ENCODE assay signal across 8 cellular contexts in genomic region chr17:48492401-48493298, GRCh38. TPM values are rescaled to one million over a fixed set of nuclear protein-coding genes. Genes with fewer than 3 reads are reported as not detected.
DNase-seq lines count a peak whose midpoint lies in the region; ATAC-seq and TF ChIP-seq lines count a peak whose summit lies in the region.

No MANE protein-coding gene starts in this region.

- CTCF ChIA-PET in IMR-90 (lab: Yijun Ruan, JAX), result interaction anchor here (0.6 to 1.8 kb wide), 12 partner anchors 9 to 324 kb away, joined by 3 to 8 read pairs (median 3); partner anchors contain the start of gene HOXB3

- peak overlapping the region; percentile 88 for H2AFZ ChIP-seq in IMR-90 (replicated peaks; ENCODE audit: low read length, poor library complexity)

- TF ChIP-seq RAD21 in IMR-90 (IDR thresholded peaks at IDR 0.05; ENCODE audit: low read length), result peak; percentile 86

- H4K91ac ChIP-seq in IMR-90 (ENCODE audit: insufficient read depth, low read depth, low read length), result peak overlapping the region; percentile 76

- no peaks in the 10 kb centered on the region for H3K36me3 ChIP-seq in IMR-90 (ENCODE audit: control insufficient read depth, insufficient read depth, low read length)
- H3K36me3 ChIP-seq in right atrium auricular region, result no peaks in the 10 kb centered on the region
- H3K36me3 ChIP-seq in sigmoid colon, result no peaks in the 10 kb centered on the region

- peak overlapping the region; percentile 94; the same call in 2 of the 3 replicates for H2BK15ac ChIP-seq in IMR-90 (ENCODE audit: low read depth, low read length)

- H3K4ac ChIP-seq in IMR-90 (ENCODE audit: low read depth, low read length), result peak overlapping the region; percentile 81

- H2AK9ac ChIP-seq in IMR-90 (replicated peaks; ENCODE audit: low read depth, low read length, poor library complexity), result peak overlapping the region; percentile 87

- peak overlapping the region; percentile 83 for H3K18ac ChIP-seq in IMR-90 (ENCODE audit: low read depth, low read length)

- H2BK20ac ChIP-seq in IMR-90 (ENCODE audit: low read depth, low read length), result peak overlapping the region; percentile 94

- H4K20me1 ChIP-seq in IMR-90 (ENCODE audit: insufficient read depth, low read length), result no peaks in the 10 kb centered on the region; the same call in 1 of the 2 replicates

- dilution Hi-C loops in IMR-90 (cut with HindIII; ENCODE audit: low sequenced_read_pairs, unreplicated experiment), result no loop called here

- 0 out of 2 replicates have a peak overlapping the region, but pooled peaks have one; percentile 26 for H3K56ac ChIP-seq in IMR-90 (ENCODE audit: extremely low read depth, insufficient read depth, low read length)

- H3K27me3 ChIP-seq in IMR-90 (ENCODE audit: control insufficient read depth, insufficient read depth, low read length) (no peaks in the 10 kb centered on the region), right atrium auricular region (no peaks in the 10 kb centered on the region), sigmoid colon (no peaks in the 10 kb centered on the region)

- peak overlapping the region; percentile 50 for H3K4me3 Mint-ChIP-seq in activated naive CD8-positive, alpha-beta T cell treated with anti-CD3 and anti-CD28 coated beads for 36 hours

- H2AK5ac ChIP-seq in IMR-90 (ENCODE audit: low read depth, low read length), result peak overlapping the region; percentile 97

- H3K9ac ChIP-seq in IMR-90 (ENCODE audit: low read depth, low read length), result peak overlapping the region; percentile 61; the same call in 1 of the 2 replicates

- H3K4me1 ChIP-seq in IMR-90 (ENCODE audit: control insufficient read depth, insufficient read depth, low read length) (peaks cover 22% of the 10 kb centered on the region), right atrium auricular region (peaks cover 0 to 9% of the 10 kb centered on the region in 2 donors), sigmoid colon (peaks cover 0 to 26% (median 22%) of the 10 kb centered on the region in 4 donors)

- peaks cover 6 to 34% of the 10 kb centered on the region in 2 experiments; a peak in 3 of 4 replicates for H3K79me1 ChIP-seq in IMR-90 (ENCODE audit: low read depth in 1 of 2, low read length in 2 of 2)

- peak overlapping the region; percentile 91 for H3K23ac ChIP-seq in IMR-90 (ENCODE audit: low read depth, low read length)

- DNase-seq in IMR-90, result peak; percentile 74
- DNase-seq in SW480 (ENCODE audit: low spot score), result peak; percentile 70
- peak; percentile 76 for DNase-seq in activated naive CD8-positive, alpha-beta T cell treated with anti-CD3 and anti-CD28 coated beads for 36 hours
- peak; percentile 59 for DNase-seq in right atrium auricular region (ENCODE audit: low spot score)
- DNase-seq in sigmoid colon, result peak; percentile 91
- DNase-seq in pons (ENCODE audit: low spot score), result no peak

- TF ChIP-seq EP300 in sigmoid colon (IDR thresholded peaks at IDR 0.05), result no peak

- peak overlapping the region; percentile 41 for H2BK5ac ChIP-seq in IMR-90 (ENCODE audit: low read depth, low read length, poor library complexity, severe bottlenecking)

- intact Hi-C loops in IMR-90 (cut with micrococcal nuclease), result loop anchor here (2.0 to 5.0 kb wide), 3 partner anchors 48 to 445 kb away; partner anchors contain the start of gene NFE2L1
- intact Hi-C loops in sigmoid colon (cut with DNase I), result loop anchor here (2.0 to 5.0 kb wide), 2 partner anchors 100 to 145 kb away; partner anchors contain the start of gene HOXB5

- no peaks in the 10 kb centered on the region for H3K9me3 ChIP-seq in IMR-90 (ENCODE audit: control insufficient read depth, insufficient read depth, low read length)
- H3K9me3 ChIP-seq in right atrium auricular region, result no peaks in the 10 kb centered on the region
- no peaks in the 10 kb centered on the region for H3K9me3 ChIP-seq in sigmoid colon

- H4K8ac ChIP-seq in IMR-90 (ENCODE audit: low read depth in 2 of 2, low read length in 2 of 2), result peak overlapping the region; percentile 62 to 94

- H3K4me3 ChIP-seq in IMR-90 (ENCODE audit: insufficient read depth, low read depth, low read length) (peak overlapping the region; percentile 39), right atrium auricular region (peak overlapping the region; percentile 9 to 38), sigmoid colon (peak overlapping the region; percentile 1 to 41 (median 32))

- POLR2A ChIA-PET in IMR-90 (lab: Charles Lee; ENCODE audit: unreplicated experiment), result interaction anchor here (0.9 kb wide), 1 partner anchor 56 kb away, joined by 3 read pairs; no protein-coding TSS in a partner anchor

- TF ChIP-seq POLR2A in IMR-90 (IDR thresholded peaks at IDR 0.05; ENCODE audit: low read depth, low read length) (no peak), sigmoid colon (IDR thresholded peaks at IDR 0.05) (no peak)

- WGBS in IMR-90 (ENCODE audit: extremely low coverage in 2 of 2, insufficient read length in 1 of 2), 2 experiments, result 1% methylated on average over 16 of the region's 53 CpGs; no CpG with 5 or more reads in 1 of the 2 experiments
- WGBS in sigmoid colon, 2 donors, result 5 to 6% methylated on average over 53 of the region's 53 CpGs

- ATAC-seq in IMR-90 (ENCODE audit: low read depth) (peak; percentile 91), GM21529 (IDR thresholded peaks at IDR 0.05; ENCODE audit: unreplicated experiment) (no peak)

- H3K27ac ChIP-seq in IMR-90 (ENCODE audit: insufficient read depth, low read length) (peak overlapping the region; percentile 38), right atrium auricular region (no peak overlapping the region), sigmoid colon (peak overlapping the region in 3 of 4 donors; percentile 63 to 67 (median 65))

- in situ Hi-C loops in IMR-90 (cut with MboI; ENCODE audit: low sequenced_read_pairs), result loop anchor here (5.0 kb wide), 1 partner anchor 45 kb away; no protein-coding TSS in a partner anchor

- H3K27ac Mint-ChIP-seq in activated naive CD8-positive, alpha-beta T cell treated with anti-CD3 and anti-CD28 coated beads for 36 hours, result no peak overlapping the region

- peaks cover 54% of the 10 kb centered on the region for H3K27me3 Mint-ChIP-seq in activated naive CD8-positive, alpha-beta T cell treated with anti-CD3 and anti-CD28 coated beads for 36 hours

- H3K36me3 Mint-ChIP-seq in activated naive CD8-positive, alpha-beta T cell treated with anti-CD3 and anti-CD28 coated beads for 36 hours, result no peaks in the 10 kb centered on the region

- H3K4me1 Mint-ChIP-seq in activated naive CD8-positive, alpha-beta T cell treated with anti-CD3 and anti-CD28 coated beads for 36 hours, result peaks cover 14% of the 10 kb centered on the region

- TF ChIP-seq CTCF in GM12872 (IDR thresholded peaks at IDR 0.05; ENCODE audit: insufficient read depth, low read depth, low read length), result peak; percentile 91
- TF ChIP-seq CTCF in IMR-90 (conservative IDR thresholded peaks at IDR 0.05; ENCODE audit: low read depth, low read length), result peak; percentile 86
- peak; percentile 72 to 89 for TF ChIP-seq CTCF in right atrium auricular region (IDR thresholded peaks at IDR 0.05)
- peak; percentile 82 to 94 (median 88) for TF ChIP-seq CTCF in sigmoid colon (IDR thresholded peaks at IDR 0.05)

- H3K9me1 ChIP-seq in IMR-90 (ENCODE audit: insufficient read depth, low read length), result peaks cover 22% of the 10 kb centered on the region

- H3K4me2 ChIP-seq in IMR-90 (ENCODE audit: low read depth, low read length), result peak overlapping the region; percentile 93

- peak overlapping the region; percentile 96 for H2BK120ac ChIP-seq in IMR-90 (ENCODE audit: low read depth, low read length)

- peak overlapping the region; percentile 42 for H4K5ac ChIP-seq in IMR-90 (ENCODE audit: low read depth, low read length)

- no peaks in the 10 kb centered on the region for H3K9me3 Mint-ChIP-seq in activated naive CD8-positive, alpha-beta T cell treated with anti-CD3 and anti-CD28 coated beads for 36 hours

- peak overlapping the region; percentile 74 for H3K14ac ChIP-seq in IMR-90 (replicated peaks; ENCODE audit: low read depth, low read length)

- no TSS peak for BruUV-seq in IMR-90 (replicated peaks; lab: Mats Ljungman, UMichigan)

TF ChIP-seq in IMR-90, 13 proteins besides CTCF, POLR2A, EP300 and RAD21:
- TF ChIP-seq CEBPB (IDR thresholded peaks at IDR 0.05; ENCODE audit: low read depth, low read length), result no peak
- peak; percentile 71; the same call in 1 of the 2 replicates for TF ChIP-seq MAZ (IDR thresholded peaks at IDR 0.05; ENCODE audit: borderline replicate concordance, low read depth, low read length)
- TF ChIP-seq FOS (IDR thresholded peaks at IDR 0.05; ENCODE audit: low read depth, low read length), result no peak
- 0 out of 2 replicates have a peak, but pooled peaks have one; percentile 28 for TF ChIP-seq BHLHE40 (IDR thresholded peaks at IDR 0.05; ENCODE audit: low read depth, low read length)
- peak; percentile 73 for TF ChIP-seq SMC3 (IDR thresholded peaks at IDR 0.05; ENCODE audit: low read depth, low read length)
TF ChIP-seq in IMR-90: peak in this region for 3.

RNA-seq across cellular contexts. Expression of gene HOXB1, which starts 38.2 kb away (rescaled TPM):
- not detected in 2 replicates for total RNA-seq in IMR-90 (2012; rRNA removed)
- polyA plus RNA-seq in IMR-90 (2012; rRNA removed), result not detected in 2 replicates
- not detected in 2 replicates for polyA plus RNA-seq in IMR-90 (2012; cell fraction: cytosol; rRNA removed)
- 0.05 TPM in 1 of 2 replicates, not detected in the other for polyA plus RNA-seq in IMR-90 (2012; cell fraction: nucleus; rRNA removed; ENCODE audit: low replicate concordance)
- not detected for total RNA-seq in activated naive CD8-positive, alpha-beta T cell treated with anti-CD3 and anti-CD28 coated beads for 36 hours
- not detected for total RNA-seq in right atrium auricular region
- under 1 TPM in 1 of 4 donors, not detected in 3; 0.27 TPM for total RNA-seq in sigmoid colon
- under 1 TPM in 2 of 3 donors, not detected in 1; 0.60 to 0.92 TPM for polyA plus RNA-seq in sigmoid colon

RNA-seq across cellular contexts. Expression of gene HOXB2, which starts 52.3 kb away (rescaled TPM):
- total RNA-seq in IMR-90 (2012; rRNA removed) (2.7 and 3.1 TPM in 2 replicates), right atrium auricular region (1 to 10 TPM; 4.8 to 5.5 TPM), sigmoid colon (10 to 100 TPM; 44.9 to 86.1 (median 63.6) TPM)
- polyA plus RNA-seq in IMR-90 (2012; rRNA removed) (29.9 and 33.8 TPM in 2 replicates), sigmoid colon (1 to 10 TPM; 1.6 to 7.8 (median 3.0) TPM)
- 31.5 and 50.7 TPM in 2 replicates for polyA plus RNA-seq in IMR-90 (2012; cell fraction: cytosol; rRNA removed)
- polyA plus RNA-seq in IMR-90 (2012; cell fraction: nucleus; rRNA removed; ENCODE audit: low replicate concordance), result 69.3 and 123 TPM in 2 replicates
- 1 to 10 TPM; 7.4 to 7.7 TPM for total RNA-seq in activated naive CD8-positive, alpha-beta T cell treated with anti-CD3 and anti-CD28 coated beads for 36 hours

Comparison
In these comparisons a context has a peak if more than half of its experiments do, and no peak if none do; other contexts are left out.
1. H3K27ac ChIP-seq: peak in IMR-90 (single experiment) and sigmoid colon (3 of 4); none in right atrium auricular region (0 of 2).
2. RNA of gene HOXB2, which starts 52.3 kb away (total RNA-seq): 44.9 to 86.1 TPM in sigmoid colon; 7.4 to 7.7 TPM in activated naive CD8-positive, alpha-beta T cell treated with anti-CD3 and anti-CD28 coated beads for 36 hours, 4.8 to 5.5 TPM in right atrium auricular region and 2.7 to 3.1 TPM in IMR-90; every median in the first group is over 4 times any median in the second.
3. Peak in every context shown above with its lines, with median percentiles within 50 percentile points of each other: CTCF ChIP-seq and H3K4me3 ChIP-seq.